ENCODE assay signal across 1 cellular context in the genomic region with DNA sequence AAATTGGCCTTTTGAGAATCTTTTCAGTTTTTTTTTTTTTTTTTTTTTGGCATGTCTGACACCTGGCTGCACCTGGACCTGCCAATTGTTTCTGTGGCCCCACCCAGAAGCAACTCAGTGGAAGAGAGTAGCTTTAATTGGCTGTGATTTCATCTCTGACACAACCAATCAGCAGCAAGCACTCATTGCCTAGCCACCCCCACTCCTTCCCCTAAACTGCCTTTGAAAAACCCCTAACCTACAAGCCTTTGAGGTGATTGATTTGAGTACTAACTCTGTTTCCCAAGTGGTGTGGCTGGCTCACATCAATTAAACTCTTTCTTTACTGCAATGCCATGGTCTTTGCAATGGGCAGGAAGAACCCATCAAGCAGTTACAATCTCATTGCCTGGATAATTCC.
TF ChIP-seq lines count a peak whose summit lies in the region.

No MANE protein-coding gene starts in this region.

TF ChIP-seq in GM12878, 131 proteins besides CTCF, POLR2A, EP300 and RAD21 (continued from another document):
- TF ChIP-seq WRNIP1 (IDR thresholded peaks at IDR 0.05; ENCODE audit: borderline replicate concordance, low read depth, low read length): no peak
- no peak for TF ChIP-seq SUZ12 (IDR thresholded peaks at IDR 0.05; ENCODE audit: unreplicated experiment)
- TF ChIP-seq YBX1 (IDR thresholded peaks at IDR 0.05): no peak
- TF ChIP-seq MEF2A (IDR thresholded peaks at IDR 0.05; ENCODE audit: insufficient read depth, low read depth, low read length): no peak
TF ChIP-seq in GM12878: peak in this region for 0.
